28 cellular contexts compared by ENCODE assay signal in the genomic region with DNA sequence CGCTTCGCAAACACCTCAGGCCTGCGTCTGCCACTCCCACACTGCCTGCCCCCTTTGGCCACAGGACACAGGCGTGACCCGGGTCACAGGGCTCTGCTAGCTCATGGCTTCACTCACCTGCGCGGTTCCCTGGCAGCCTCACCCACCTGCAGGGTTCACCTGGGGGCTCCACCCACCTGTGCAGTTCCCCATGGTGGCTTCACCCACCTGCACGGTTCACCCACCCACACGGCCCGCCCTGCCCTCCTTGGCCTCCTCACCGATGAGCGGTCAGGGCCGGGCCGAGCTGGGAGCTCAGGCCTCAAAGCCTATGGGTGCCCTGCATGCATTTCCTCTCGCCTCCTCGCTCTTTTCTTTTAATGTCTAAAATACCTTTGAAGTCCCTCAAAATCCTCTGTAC. TPM values are rescaled to one million over a fixed set of nuclear protein-coding genes. Genes with fewer than 3 reads are reported as not detected.
"Had no signal": no experiment of that assay in that cellular context is flagged by ENCODE, and none has a peak within 500 bp of the region (broad histone marks: within the 10 kb centered on the region; RNA-seq: fewer than 3 reads in every experiment).

No MANE protein-coding gene starts in this region.

- H3K4me1 ChIP-seq: left lung, neural progenitor cell, prostate gland, suprapubic skin, vagina had no signal

- ATAC-seq: left colon, left lung had no signal

- H3K27ac ChIP-seq: heart left ventricle, left lung, lower lobe of right lung, neural progenitor cell, ovary, prostate gland, skin epidermis, suprapubic skin, thoracic aorta, tibial artery, vagina had no signal

- DNase-seq: glutamatergic neuron; heart left ventricle; hypothalamus; immature natural killer cell; kidney; left colon; left lung; lower lobe of right lung; mammary epithelial cell; mesenchymal stem cell; naive B cell; nephron progenitor cell; retina; stimulated activated CD4-positive, alpha-beta T cell treated with anti-CD3 and anti-CD28 coated beads, Interleukin-12 subunit alpha, Interleukin-12 subunit beta, amount 100 ng/mL, for 4 hours; stimulated activated CD4-positive, alpha-beta T cell treated with anti-CD3 and anti-CD28 coated beads, Interleukin-15, amount 100 ng/mL, for 24 hours; stimulated activated CD4-positive, alpha-beta T cell treated with anti-CD3 and anti-CD28 coated beads, Interleukin-2, amount 100 ng/mL, for 24 hours; stimulated activated CD4-positive, alpha-beta T cell treated with anti-CD3 and anti-CD28 coated beads, Interleukin-4, amount 100 ng/mL, for 24 hours; stimulated activated naive CD4-positive, alpha-beta T cell treated with Interleukin-2 at 50 U/mL for 16 hours; tibial artery had no signal

- H3K27me3 Mint-ChIP-seq: naive B cell; stimulated activated memory B cell treated with anti-CD40 and anti-IgM and Interleukin-4, amounts not matched to agents 10 μg/mL and 1 μg/mL and 100 μg/mL, for 72 hours had no signal

- H3K4me3 Mint-ChIP-seq: immature natural killer cell; naive B cell; nephron progenitor cell; neural progenitor cell; stimulated activated memory B cell treated with anti-CD40 and anti-IgM and Interleukin-4, amounts not matched to agents 10 μg/mL and 1 μg/mL and 100 μg/mL, for 72 hours; type B pancreatic cell had no signal

- H3K4me3 ChIP-seq: heart left ventricle, left lung, lower lobe of right lung, neural progenitor cell, ovary, prostate gland, skin epidermis, suprapubic skin, thoracic aorta, tibial artery, vagina had no signal

- H3K4me1 Mint-ChIP-seq: immature natural killer cell; naive B cell; stimulated activated memory B cell treated with anti-CD40 and anti-IgM and Interleukin-4, amounts not matched to agents 10 μg/mL and 1 μg/mL and 100 μg/mL, for 72 hours had no signal

- H3K27ac Mint-ChIP-seq: immature natural killer cell; naive B cell; nephron progenitor cell; neural progenitor cell; stimulated activated memory B cell treated with anti-CD40 and anti-IgM and Interleukin-4, amounts not matched to agents 10 μg/mL and 1 μg/mL and 100 μg/mL, for 72 hours; type B pancreatic cell had no signal

- H3K36me3 ChIP-seq: heart left ventricle, left lung, lower lobe of right lung, neural progenitor cell, ovary, prostate gland, suprapubic skin, thoracic aorta, tibial artery, vagina had no signal

- H3K4me2 ChIP-seq: neural progenitor cell had no signal

- H2AFZ ChIP-seq: neural progenitor cell had no signal

- H3K9me3 Mint-ChIP-seq: immature natural killer cell; nephron progenitor cell; neural progenitor cell; stimulated activated memory B cell treated with anti-CD40 and anti-IgM and Interleukin-4, amounts not matched to agents 10 μg/mL and 1 μg/mL and 100 μg/mL, for 72 hours; type B pancreatic cell had no signal

- H3K9me3 ChIP-seq: heart left ventricle, left lung, lower lobe of right lung, ovary, prostate gland, suprapubic skin, thoracic aorta, tibial artery, vagina had no signal

- H3K9ac ChIP-seq: neural progenitor cell had no signal

- H3K27me3 ChIP-seq: heart left ventricle, neural progenitor cell, ovary, suprapubic skin, tibial artery, vagina had no signal

RNA-seq across cellular contexts. Expression of gene SMOC2, which starts 54.7 kb away (rescaled TPM):
- total RNA-seq: mammary epithelial cell had no signal
- polyA plus RNA-seq: immature natural killer cell, mammary epithelial cell had no signal
